8 cellular contexts compared by ENCODE assay signal in genomic region chr3:62876064-62876463, GRCh38. TPM values are rescaled to one million over a fixed set of nuclear protein-coding genes. Genes with fewer than 3 reads are reported as not detected.
DNase-seq lines count a peak whose midpoint lies in the region; ATAC-seq and TF ChIP-seq lines count a peak whose summit lies in the region.

No MANE protein-coding gene starts in this region.

- TF ChIP-seq CTCF in brain microvascular endothelial cell (IDR thresholded peaks at IDR 0.05; ENCODE audit: low read depth, low read length, missing control alignments) (no peak), omental fat pad (IDR thresholded peaks at IDR 0.05) (no peak)

- ATAC-seq in left lobe of liver (peak; percentile 74), omental fat pad (ENCODE audit: low FRiP score) (no peak), GM19395 (IDR thresholded peaks at IDR 0.05; ENCODE audit: unreplicated experiment) (no peak), GM18520 (IDR thresholded peaks at IDR 0.05; ENCODE audit: unreplicated experiment) (no peak)

- no peaks in the 10 kb centered on the region for H3K36me3 ChIP-seq in brain microvascular endothelial cell (replicated peaks)

- peaks cover 29% of the 10 kb centered on the region for H3K27me3 ChIP-seq in brain microvascular endothelial cell (replicated peaks)

- no peak overlapping the region for H3K4me3 ChIP-seq in brain microvascular endothelial cell (ENCODE audit: low read depth, low read length)

- in situ Hi-C loops in brain microvascular endothelial cell (cut with HindIII; ENCODE audit: low pct_ligation_motif_present, low sequenced_read_pairs): no loop called here

- H3K27ac ChIP-seq in brain microvascular endothelial cell: no peak overlapping the region

- DNase-seq in DMS153 treated with DMSO at 0.1 percent for 48 hours (lab: John Stamatoyannopoulos, UW; ENCODE audit: unreplicated experiment) (peak; percentile 11), NAMALWA (ENCODE audit: low spot score) (peak; percentile 57), brain microvascular endothelial cell (peak; percentile 42), left lobe of liver (ENCODE audit: low spot score) (peak; percentile 45), NOMO-1 treated with DMSO at 0.1 percent for 48 hours (lab: John Stamatoyannopoulos, UW; ENCODE audit: unreplicated experiment) (no peak), omental fat pad (ENCODE audit: low spot score) (no peak)

RNA-seq across cellular contexts. Expression of gene CADPS, which starts 0.8 kb away (rescaled TPM):
- 0.10 TPM for total RNA-seq in left lobe of liver
- 1 to 10 TPM in 2 of 4 donors, under 1 TPM in 1, not detected in 1; 0.09 to 4.4 (median 1.6) TPM for total RNA-seq in omental fat pad

Comparison
In these comparisons a context has a peak if more than half of its experiments do, and no peak if none do; other contexts are left out.
1. DNase-seq: peak in DMS153 treated with DMSO at 0.1 percent for 48 hours (single experiment), NAMALWA (single experiment), brain microvascular endothelial cell (single experiment) and left lobe of liver (single experiment); none in NOMO-1 treated with DMSO at 0.1 percent for 48 hours (single experiment) and omental fat pad (single experiment).